In the genomic region with DNA sequence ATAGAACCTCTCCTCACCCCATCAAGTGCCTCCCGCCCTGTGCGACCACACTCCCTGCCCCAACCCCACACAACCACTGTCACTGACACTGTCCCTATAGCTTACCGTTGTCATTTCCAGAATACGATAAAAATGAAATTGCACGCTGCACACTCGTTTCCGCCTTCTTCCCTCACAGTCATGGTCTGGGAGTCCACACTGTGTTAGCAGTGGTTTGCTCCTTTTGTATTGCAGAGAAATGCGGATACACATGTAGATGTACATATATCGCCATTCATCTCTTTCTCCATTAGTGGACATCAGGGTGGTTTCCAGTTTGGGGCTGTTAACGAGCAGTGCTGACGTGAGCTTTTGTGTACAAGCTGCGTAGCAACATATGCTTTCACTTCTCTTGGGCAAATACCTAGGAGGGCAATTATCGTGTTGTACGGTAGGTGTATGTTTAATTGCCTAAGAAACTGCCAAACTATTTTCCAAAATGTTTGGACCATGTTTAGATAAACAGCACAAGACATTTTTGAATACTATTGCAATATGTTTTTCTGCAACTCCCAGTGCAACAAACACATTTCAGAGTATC, we compare ENCODE assay signal across 13 cellular contexts. TPM values are rescaled to one million over a fixed set of nuclear protein-coding genes. Genes with fewer than 3 reads are reported as not detected.
DNase-seq lines count a peak whose midpoint lies in the region; ATAC-seq and TF ChIP-seq lines count a peak whose summit lies in the region.
"Had no signal": no experiment of that assay in that cellular context is flagged by ENCODE, and none has a peak within 500 bp of the region (broad histone marks: within the 10 kb centered on the region; RNA-seq: fewer than 3 reads in every experiment).

No MANE protein-coding gene starts in this region.

- CTCF ChIA-PET in activated CD8-positive, alpha-beta T cell treated with anti-CD3 and anti-CD28 coated beads, Interleukin-2, amount 10 ng/mL, durations not matched to agents 7 days and 5 days (lab: Charles Lee): interaction anchor here (0.8 to 3.5 kb wide), 15 partner anchors 8 to 293 kb away, joined by 3 to 19 read pairs (median 4); a partner anchor contains a TSS

- H3K27me3 Mint-ChIP-seq in activated CD8-positive, alpha-beta T cell treated with anti-CD3 and anti-CD28 coated beads, Interleukin-2, amount 10 ng/mL, durations not matched to agents 7 days and 5 days (ENCODE audit: low read depth): no peaks in the 10 kb centered on the region
- H3K27me3 Mint-ChIP-seq in natural killer cell treated with Interleukin-12 subunit alpha and Interleukin-12 subunit beta and Interleukin-15 and Interleukin-18, amount 100 ng/mL, for 72 hours: peaks cover 0 to 2% of the 10 kb centered on the region in 2 donors
- peaks cover 35% of the 10 kb centered on the region for H3K27me3 Mint-ChIP-seq in HFFc6 (ENCODE audit: insufficient read depth)

- peak overlapping the region; percentile 73 for H3K4me3 ChIP-seq in DOHH2 (ENCODE audit: low read length)
- no peak overlapping the region for H3K4me3 ChIP-seq in KMS-11 (IDR thresholded peaks at IDR 0.05; ENCODE audit: insufficient read depth, low read depth, low read length)
- H3K4me3 ChIP-seq: cardiac muscle cell had no signal

- peaks cover 2% of the 10 kb centered on the region; the same call in 1 of the 2 replicates for H3F3A ChIP-seq in DOHH2 (ENCODE audit: control insufficient read depth, insufficient read depth)

- H2AFZ ChIP-seq in KMS-11 (ENCODE audit: low read depth): peak overlapping the region; percentile 61

- H3K4me2 ChIP-seq in DOHH2 (ENCODE audit: low read length) (peak overlapping the region; percentile 83), KMS-11 (peak overlapping the region; percentile 96)

- no peak for ATAC-seq in activated CD8-positive, alpha-beta T cell treated with anti-CD3 and anti-CD28 coated beads, Interleukin-2, amount 10 ng/mL, durations not matched to agents 7 days and 5 days
- ATAC-seq in natural killer cell treated with Interleukin-12 subunit alpha and Interleukin-12 subunit beta and Interleukin-15 and Interleukin-18, amount 100 ng/mL, for 72 hours: peak in 1 of 2 donors; percentile 76
- ATAC-seq in GM19455 (IDR thresholded peaks at IDR 0.05; ENCODE audit: unreplicated experiment): no peak

- H3K36me3 Mint-ChIP-seq in activated CD8-positive, alpha-beta T cell treated with anti-CD3 and anti-CD28 coated beads, Interleukin-2, amount 10 ng/mL, durations not matched to agents 7 days and 5 days (ENCODE audit: low read depth): peaks cover 13% of the 10 kb centered on the region
- H3K36me3 Mint-ChIP-seq in natural killer cell treated with Interleukin-12 subunit alpha and Interleukin-12 subunit beta and Interleukin-15 and Interleukin-18, amount 100 ng/mL, for 72 hours: no peaks in the 10 kb centered on the region
- no peaks in the 10 kb centered on the region for H3K36me3 Mint-ChIP-seq in HFFc6 (ENCODE audit: low read depth)

- TF ChIP-seq CTCF in DOHH2 (IDR thresholded peaks at IDR 0.05; ENCODE audit: low read depth, low read length, poor library complexity, severe bottlenecking) (no peak), KMS-11 (conservative IDR thresholded peaks at IDR 0.05; ENCODE audit: low read depth, low read length) (no peak), HFFc6 (IDR thresholded peaks at IDR 0.05) (no peak)

- no peaks in the 10 kb centered on the region for H3K9me3 ChIP-seq in DOHH2 (ENCODE audit: control insufficient read depth, insufficient read depth, low read length)

- H3K4me1 ChIP-seq in DOHH2 (ENCODE audit: control insufficient read depth, low read length): peaks cover 41% of the 10 kb centered on the region
- H3K4me1 ChIP-seq in KMS-11 (ENCODE audit: low read depth, poor library complexity, severe bottlenecking): peaks cover 36% of the 10 kb centered on the region

- DNase-seq in activated CD8-positive, alpha-beta T cell treated with anti-CD3 and anti-CD28 coated beads, Interleukin-2, amount 10 ng/mL, durations not matched to agents 7 days and 5 days: no peak
- peak; percentile 31 for DNase-seq in natural killer cell treated with Interleukin-12 subunit alpha and Interleukin-12 subunit beta and Interleukin-15 and Interleukin-18, amount 100 ng/mL, for 72 hours (ENCODE audit: low spot score)
- no peak for DNase-seq in HFFc6
- DNase-seq in substantia nigra (lab: John Stamatoyannopoulos, UW): no peak
- DNase-seq in globus pallidus (ENCODE audit: low spot score): no peak
- DNase-seq: left ventricle myocardium superior had no signal

- H3K27ac Mint-ChIP-seq in activated CD8-positive, alpha-beta T cell treated with anti-CD3 and anti-CD28 coated beads, Interleukin-2, amount 10 ng/mL, durations not matched to agents 7 days and 5 days: peak overlapping the region; percentile 94
- peak overlapping the region in 1 of 2 donors; percentile 73 for H3K27ac Mint-ChIP-seq in natural killer cell treated with Interleukin-12 subunit alpha and Interleukin-12 subunit beta and Interleukin-15 and Interleukin-18, amount 100 ng/mL, for 72 hours
- H3K27ac Mint-ChIP-seq in HFFc6: no peak overlapping the region

- peak overlapping the region; percentile 49 for H3K4me3 Mint-ChIP-seq in activated CD8-positive, alpha-beta T cell treated with anti-CD3 and anti-CD28 coated beads, Interleukin-2, amount 10 ng/mL, durations not matched to agents 7 days and 5 days
- peak overlapping the region; percentile 73 for H3K4me3 Mint-ChIP-seq in natural killer cell treated with Interleukin-12 subunit alpha and Interleukin-12 subunit beta and Interleukin-15 and Interleukin-18, amount 100 ng/mL, for 72 hours
- H3K4me3 Mint-ChIP-seq in HFFc6: no peak overlapping the region

- peak overlapping the region; percentile 89 for H3K9ac ChIP-seq in KMS-11

- H4K20me1 ChIP-seq in DOHH2 (ENCODE audit: control insufficient read depth, insufficient read depth, low read depth, low read length) (no peaks in the 10 kb centered on the region), KMS-11 (ENCODE audit: insufficient read depth) (no peaks in the 10 kb centered on the region)

- no peaks in the 10 kb centered on the region for H3K9me2 ChIP-seq in DOHH2 (replicated peaks; ENCODE audit: control insufficient read depth, low read length)

- H3K36me3 ChIP-seq in DOHH2 (ENCODE audit: control insufficient read depth, low read length) (no peaks in the 10 kb centered on the region), KMS-11 (ENCODE audit: insufficient read depth) (no peaks in the 10 kb centered on the region)
- H3K36me3 ChIP-seq: cardiac muscle cell had no signal

- H3K4me1 Mint-ChIP-seq in activated CD8-positive, alpha-beta T cell treated with anti-CD3 and anti-CD28 coated beads, Interleukin-2, amount 10 ng/mL, durations not matched to agents 7 days and 5 days (ENCODE audit: low read depth): peaks cover 58% of the 10 kb centered on the region
- H3K4me1 Mint-ChIP-seq in natural killer cell treated with Interleukin-12 subunit alpha and Interleukin-12 subunit beta and Interleukin-15 and Interleukin-18, amount 100 ng/mL, for 72 hours (ENCODE audit: low read depth in 2 of 2): peaks cover 13 to 14% of the 10 kb centered on the region in 2 donors
- H3K4me1 Mint-ChIP-seq in HFFc6 (ENCODE audit: low read depth): peaks cover 7% of the 10 kb centered on the region

- H3K27ac ChIP-seq in DOHH2 (ENCODE audit: low read depth, low read length) (peak overlapping the region; percentile 75), KMS-11 (peak overlapping the region; percentile 96), substantia nigra (ENCODE audit: low read depth, low read length, poor library complexity, severe bottlenecking) (no peak overlapping the region)
- H3K27ac ChIP-seq: cardiac muscle cell had no signal

- H3K79me2 ChIP-seq in DOHH2 (ENCODE audit: control insufficient read depth, low read length) (no peaks in the 10 kb centered on the region), KMS-11 (ENCODE audit: insufficient read depth, low read depth) (peaks cover 4% of the 10 kb centered on the region; the same call in 1 of the 2 replicates)

- H3K27me3 ChIP-seq in DOHH2 (ENCODE audit: control insufficient read depth, low read length): no peaks in the 10 kb centered on the region
- no peaks in the 10 kb centered on the region for H3K27me3 ChIP-seq in KMS-11 (ENCODE audit: insufficient read depth, low read depth)
- H3K27me3 ChIP-seq: cardiac muscle cell had no signal

- POLR2A ChIA-PET in activated CD8-positive, alpha-beta T cell treated with anti-CD3 and anti-CD28 coated beads, Interleukin-2, amount 10 ng/mL, durations not matched to agents 7 days and 5 days (lab: Charles Lee): interaction anchor here (0.9 to 4.0 kb wide), 19 partner anchors 9 to 103 kb away, joined by 3 to 67 read pairs (median 9); no protein-coding TSS in a partner anchor

- no peaks in the 10 kb centered on the region for H3K9me3 Mint-ChIP-seq in activated CD8-positive, alpha-beta T cell treated with anti-CD3 and anti-CD28 coated beads, Interleukin-2, amount 10 ng/mL, durations not matched to agents 7 days and 5 days (ENCODE audit: insufficient read depth)
- no peaks in the 10 kb centered on the region for H3K9me3 Mint-ChIP-seq in natural killer cell treated with Interleukin-12 subunit alpha and Interleukin-12 subunit beta and Interleukin-15 and Interleukin-18, amount 100 ng/mL, for 72 hours
- H3K9me3 Mint-ChIP-seq in HFFc6: no peaks in the 10 kb centered on the region

RNA-seq across cellular contexts. Expression of a gene that starts 59.2 kb away (rescaled TPM):
- total RNA-seq in activated CD8-positive, alpha-beta T cell treated with anti-CD3 and anti-CD28 coated beads, Interleukin-2, amount 10 ng/mL, durations not matched to agents 7 days and 5 days: 100 to 1,000 TPM; 252 to 274 TPM
- 10 to 100 TPM in 1 of 2 donors, 1 to 10 TPM in 1; 2.7 to 16.5 TPM for total RNA-seq in natural killer cell treated with Interleukin-12 subunit alpha and Interleukin-12 subunit beta and Interleukin-15 and Interleukin-18, amount 100 ng/mL, for 72 hours
- total RNA-seq in HFFc6 (2021; fragmentation: NEBNext Ultra II Directional; extraction: Animal tissue kit (Norgen Biotek cat#: 25700)): not detected
- total RNA-seq: cardiac muscle cell, H4, pulmonary artery endothelial cell, urinary bladder had no signal

Comparison
In these comparisons a context has a peak if more than half of its experiments do, and no peak if none do; other contexts are left out.
1. RNA of a gene that starts 59.2 kb away (total RNA-seq): 252 to 274 TPM in activated CD8-positive, alpha-beta T cell treated with anti-CD3 and anti-CD28 coated beads, Interleukin-2, amount 10 ng/mL, durations not matched to agents 7 days and 5 days; 2.7 to 16.5 TPM in natural killer cell treated with Interleukin-12 subunit alpha and Interleukin-12 subunit beta and Interleukin-15 and Interleukin-18, amount 100 ng/mL, for 72 hours and not detected in HFFc6; every median in the first group is over 10 times any median in the second.